In genomic region chr1:54559771-54560231, GRCh38 we compare ENCODE assay signal across 18 cellular contexts. TPM values are rescaled to one million over a fixed set of nuclear protein-coding genes. Genes with fewer than 3 reads are reported as not detected.
DNase-seq lines count a peak whose midpoint lies in the region; ATAC-seq and TF ChIP-seq lines count a peak whose summit lies in the region.
"Had no signal": no experiment of that assay in that cellular context is flagged by ENCODE, and none has a peak within 500 bp of the region (broad histone marks: within the 10 kb centered on the region; RNA-seq: fewer than 3 reads in every experiment).

No MANE protein-coding gene starts in this region.

- H3K9me3 ChIP-seq in esophagus muscularis mucosa, result peaks cover 0 to 3% (median 0%) of the 10 kb centered on the region in 4 donors
- no peaks in the 10 kb centered on the region for H3K9me3 ChIP-seq in mesenchymal stem cell (ENCODE audit: control insufficient read depth, low read length)
- H3K9me3 ChIP-seq in aorta (ENCODE audit: control insufficient read depth, low read length), result no peaks in the 10 kb centered on the region
- H3K9me3 ChIP-seq: body of pancreas, left lung had no signal

- H3K9ac ChIP-seq in mesenchymal stem cell (ENCODE audit: low read length), result no peak overlapping the region
- H3K9ac ChIP-seq: BLaER1 treated with 17β-estradiol and CSF1 and Interleukin-3, amounts not matched to agents 10 nM and 100 nM had no signal

- H2AFZ ChIP-seq in mesenchymal stem cell (ENCODE audit: low read depth, low read length), result no peak overlapping the region

- peak; percentile 8 for DNase-seq in activated naive CD8-positive, alpha-beta T cell treated with anti-CD3 and anti-CD28 coated beads, Interleukin-2, amount 10 ng/mL, durations not matched to agents 7 days and 5 days
- no peak for DNase-seq in activated naive CD8-positive, alpha-beta T cell treated with anti-CD3 and anti-CD28 coated beads for 36 hours
- DNase-seq in esophagus muscularis mucosa (ENCODE audit: extremely low spot score) (no peak), mesenchymal stem cell (no peak), aorta (no peak), 8988T (no peak), GM20000 (ENCODE audit: low spot score) (no peak), HPDE6-E6E7 (ENCODE audit: extremely low spot score) (no peak)
- DNase-seq: activated CD4-positive, alpha-beta T cell treated with anti-CD3 and anti-CD28 coated beads, Interleukin-2, amount 50 U/mL, for 4 hours; activated T-cell treated with anti-CD3 and anti-CD28 coated beads, Interleukin-2, amount 50 U/mL, for 4 hours; body of pancreas; foreskin keratinocyte; NCI-H146; T-cell had no signal

- peaks cover 5% of the 10 kb centered on the region for H3K4me1 Mint-ChIP-seq in activated naive CD8-positive, alpha-beta T cell treated with anti-CD3 and anti-CD28 coated beads, Interleukin-2, amount 10 ng/mL, durations not matched to agents 7 days and 5 days
- H3K4me1 Mint-ChIP-seq in activated naive CD8-positive, alpha-beta T cell treated with anti-CD3 and anti-CD28 coated beads for 36 hours, result peaks cover 2% of the 10 kb centered on the region

- peak overlapping the region in 1 of 2 experiments; percentile 51 for H3K14ac ChIP-seq in mesenchymal stem cell (ENCODE audit: low read length in 2 of 2)

- H3K23ac ChIP-seq in mesenchymal stem cell (ENCODE audit: low read length in 2 of 2), result no peak overlapping the region

- peak overlapping the region; percentile 61 for H4K91ac ChIP-seq in mesenchymal stem cell (ENCODE audit: low read length)

- peaks cover 8% of the 10 kb centered on the region for H3K27me3 Mint-ChIP-seq in activated naive CD8-positive, alpha-beta T cell treated with anti-CD3 and anti-CD28 coated beads, Interleukin-2, amount 10 ng/mL, durations not matched to agents 7 days and 5 days
- no peaks in the 10 kb centered on the region for H3K27me3 Mint-ChIP-seq in activated naive CD8-positive, alpha-beta T cell treated with anti-CD3 and anti-CD28 coated beads for 36 hours

- H3K18ac ChIP-seq in mesenchymal stem cell (ENCODE audit: low read depth in 1 of 2, low read length in 2 of 2), result no peak overlapping the region

- H3K27ac ChIP-seq in esophagus muscularis mucosa (replicated peaks in 1 of 4), result peak overlapping the region; percentile 32 to 84 (median 72)
- H3K27ac ChIP-seq in mesenchymal stem cell (ENCODE audit: low read length, poor library complexity, severe bottlenecking), result no peak overlapping the region
- H3K27ac ChIP-seq in aorta (ENCODE audit: low read depth in 1 of 2, low read length in 2 of 2), result no peak overlapping the region
- H3K27ac ChIP-seq: BLaER1 treated with 17β-estradiol and CSF1 and Interleukin-3, amounts not matched to agents 10 nM and 100 nM; body of pancreas; foreskin keratinocyte; left lung had no signal

- H4K8ac ChIP-seq in mesenchymal stem cell (ENCODE audit: low read length), result peak overlapping the region; percentile 76

- no peak overlapping the region for H2BK15ac ChIP-seq in mesenchymal stem cell (ENCODE audit: low read depth, poor library complexity, severe bottlenecking)

- no peak for TF ChIP-seq POLR2A in esophagus muscularis mucosa (IDR thresholded peaks at IDR 0.05; ENCODE audit: low read depth)

- peak overlapping the region in 1 of 2 experiments; percentile 71 for H3K4ac ChIP-seq in mesenchymal stem cell (ENCODE audit: low read depth in 1 of 2, low read length in 2 of 2)

- TF ChIP-seq CTCF in esophagus muscularis mucosa (IDR thresholded peaks at IDR 0.05), result no peak
- TF ChIP-seq CTCF in GM20000 (IDR thresholded peaks at IDR 0.05; ENCODE audit: extremely low read depth, missing control alignments), result no peak

- H3K36me3 Mint-ChIP-seq in activated naive CD8-positive, alpha-beta T cell treated with anti-CD3 and anti-CD28 coated beads, Interleukin-2, amount 10 ng/mL, durations not matched to agents 7 days and 5 days, result no peaks in the 10 kb centered on the region
- H3K36me3 Mint-ChIP-seq in activated naive CD8-positive, alpha-beta T cell treated with anti-CD3 and anti-CD28 coated beads for 36 hours, result no peaks in the 10 kb centered on the region
- H3K36me3 Mint-ChIP-seq: activated naive CD4-positive, alpha-beta T cell treated with anti-CD3 and anti-CD28 coated beads, Interleukin-2, amount 50 U/mL, for 24 hours; T-cell had no signal

- H3K79me1 ChIP-seq in mesenchymal stem cell (replicated peaks; ENCODE audit: low read length, poor library complexity, severe bottlenecking), result no peaks in the 10 kb centered on the region

- no peak overlapping the region for H3K27ac Mint-ChIP-seq in activated naive CD8-positive, alpha-beta T cell treated with anti-CD3 and anti-CD28 coated beads, Interleukin-2, amount 10 ng/mL, durations not matched to agents 7 days and 5 days
- no peak overlapping the region for H3K27ac Mint-ChIP-seq in activated naive CD8-positive, alpha-beta T cell treated with anti-CD3 and anti-CD28 coated beads for 36 hours
- H3K27ac Mint-ChIP-seq: activated naive CD4-positive, alpha-beta T cell treated with anti-CD3 and anti-CD28 coated beads, Interleukin-2, amount 50 U/mL, for 24 hours; T-cell had no signal

- no peak for ATAC-seq in activated naive CD8-positive, alpha-beta T cell treated with anti-CD3 and anti-CD28 coated beads, Interleukin-2, amount 10 ng/mL, durations not matched to agents 7 days and 5 days (ENCODE audit: low read depth)
- ATAC-seq in aorta (ENCODE audit: low FRiP score), result peak; percentile 44
- ATAC-seq: activated T-cell treated with anti-CD3 and anti-CD28 coated beads, Interleukin-2, amount 50 U/mL, for 4 hours; body of pancreas; left lung; T-cell had no signal

- H3K4me3 Mint-ChIP-seq in activated naive CD8-positive, alpha-beta T cell treated with anti-CD3 and anti-CD28 coated beads, Interleukin-2, amount 10 ng/mL, durations not matched to agents 7 days and 5 days, result no peak overlapping the region
- no peak overlapping the region for H3K4me3 Mint-ChIP-seq in activated naive CD8-positive, alpha-beta T cell treated with anti-CD3 and anti-CD28 coated beads for 36 hours
- H3K4me3 Mint-ChIP-seq: activated naive CD4-positive, alpha-beta T cell treated with anti-CD3 and anti-CD28 coated beads, Interleukin-2, amount 50 U/mL, for 24 hours; activated T-cell treated with anti-CD3 and anti-CD28 coated beads, Interleukin-2, amount 50 U/mL, for 4 hours; T-cell had no signal

- peak overlapping the region in 1 of 2 experiments; percentile 18 for H2BK12ac ChIP-seq in mesenchymal stem cell (ENCODE audit: low read length in 2 of 2)

- peaks cover 3% of the 10 kb centered on the region for H3K9me3 Mint-ChIP-seq in activated naive CD8-positive, alpha-beta T cell treated with anti-CD3 and anti-CD28 coated beads, Interleukin-2, amount 10 ng/mL, durations not matched to agents 7 days and 5 days
- H3K9me3 Mint-ChIP-seq in activated naive CD8-positive, alpha-beta T cell treated with anti-CD3 and anti-CD28 coated beads for 36 hours, result peaks cover 5% of the 10 kb centered on the region
- H3K9me3 Mint-ChIP-seq: activated naive CD4-positive, alpha-beta T cell treated with anti-CD3 and anti-CD28 coated beads, Interleukin-2, amount 50 U/mL, for 24 hours had no signal

- intact Hi-C loops in esophagus muscularis mucosa (cut with DNase I), result no loop called here
- intact Hi-C loops in aorta (cut with DNase I), result no loop called here

- no peaks in the 10 kb centered on the region for H3K27me3 ChIP-seq in esophagus muscularis mucosa
- H3K27me3 ChIP-seq in mesenchymal stem cell (ENCODE audit: control insufficient read depth in 1 of 2, insufficient read depth in 1 of 2, low read length in 2 of 2), result peaks cover 0 to 22% of the 10 kb centered on the region in 2 experiments
- H3K27me3 ChIP-seq in aorta (ENCODE audit: control insufficient read depth in 1 of 2, insufficient read depth in 2 of 2, low read length in 1 of 2), result no peaks in the 10 kb centered on the region
- H3K27me3 ChIP-seq: BLaER1 treated with 17β-estradiol and CSF1 and Interleukin-3, amounts not matched to agents 10 nM and 100 nM; body of pancreas; foreskin keratinocyte; left lung had no signal

- POLR2A ChIA-PET in activated naive CD8-positive, alpha-beta T cell treated with anti-CD3 and anti-CD28 coated beads, Interleukin-2, amount 10 ng/mL, durations not matched to agents 7 days and 5 days (lab: Charles Lee), result no interaction called here

- H2BK5ac ChIP-seq in mesenchymal stem cell (ENCODE audit: low read depth, low read length, poor library complexity, severe bottlenecking), result no peak overlapping the region

- no peak overlapping the region for H3K4me3 ChIP-seq in esophagus muscularis mucosa
- H3K4me3 ChIP-seq in mesenchymal stem cell (ENCODE audit: insufficient read depth in 1 of 2, low read depth in 1 of 2, low read length in 2 of 2), result no peak overlapping the region
- no peak overlapping the region for H3K4me3 ChIP-seq in aorta (ENCODE audit: low read length in 2 of 2)
- H3K4me3 ChIP-seq: BLaER1 treated with 17β-estradiol and CSF1 and Interleukin-3, amounts not matched to agents 10 nM and 100 nM; body of pancreas; left lung; smooth muscle cell had no signal

- H2AK5ac ChIP-seq in mesenchymal stem cell (ENCODE audit: low read length, severe bottlenecking), result no peak overlapping the region

- WGBS in esophagus muscularis mucosa, result 61% methylated on average over 3 of the region's 3 CpGs
- 90% methylated on average over 3 of the region's 3 CpGs for WGBS in mesenchymal stem cell
- 43 to 48% methylated on average over 3 of the region's 3 CpGs for WGBS in aorta, 2 donors

- no peak for TF ChIP-seq EP300 in esophagus muscularis mucosa (IDR thresholded peaks at IDR 0.05)

- H2BK120ac ChIP-seq in mesenchymal stem cell (ENCODE audit: low read depth, low read length), result no peak overlapping the region

- H3K36me3 ChIP-seq in esophagus muscularis mucosa (no peaks in the 10 kb centered on the region), mesenchymal stem cell (ENCODE audit: control insufficient read depth in 1 of 2, insufficient read depth in 2 of 2, low read depth in 1 of 2, low read length in 2 of 2) (no peaks in the 10 kb centered on the region), aorta (ENCODE audit: control insufficient read depth in 1 of 2, insufficient read depth in 2 of 2, low read length in 1 of 2) (no peaks in the 10 kb centered on the region)
- H3K36me3 ChIP-seq: left lung had no signal

- no peak overlapping the region for H3K4me2 ChIP-seq in mesenchymal stem cell (ENCODE audit: low read length, poor library complexity, severe bottlenecking)
- H3K4me2 ChIP-seq: smooth muscle cell had no signal

- H3K4me1 ChIP-seq in esophagus muscularis mucosa, result peaks cover 29 to 38% (median 36%) of the 10 kb centered on the region in 4 donors
- H3K4me1 ChIP-seq in mesenchymal stem cell (ENCODE audit: control insufficient read depth, insufficient read depth, low read depth, low read length), result no peaks in the 10 kb centered on the region
- peaks cover 0 to 5% of the 10 kb centered on the region in 2 donors for H3K4me1 ChIP-seq in aorta (ENCODE audit: control insufficient read depth in 1 of 2, insufficient read depth in 2 of 2, low read length in 2 of 2)
- H3K4me1 ChIP-seq: foreskin keratinocyte had no signal

RNA-seq across cellular contexts. Expression of gene ACOT11, which starts 11.8 kb away (rescaled TPM):
- total RNA-seq in activated naive CD8-positive, alpha-beta T cell treated with anti-CD3 and anti-CD28 coated beads, Interleukin-2, amount 10 ng/mL, durations not matched to agents 7 days and 5 days, result 1 to 10 TPM; 1.0 to 1.2 TPM
- total RNA-seq in activated naive CD8-positive, alpha-beta T cell treated with anti-CD3 and anti-CD28 coated beads for 36 hours, result 1 to 10 TPM; 1.0 to 1.3 TPM
- total RNA-seq in esophagus muscularis mucosa, result 10 to 100 TPM in 2 of 4 donors, 1 to 10 TPM in 2; 6.9 to 19.1 (median 13.4) TPM
- polyA plus RNA-seq in mesenchymal stem cell (2013, experiment 1 of 2), result 0.83 TPM
- polyA plus RNA-seq in mesenchymal stem cell (2013, experiment 2 of 2), result 0.88 TPM
- 10 to 100 TPM; 17.5 to 20.9 TPM for total RNA-seq in aorta
- 1 to 10 TPM; 6.4 to 7.3 TPM for polyA plus RNA-seq in aorta

Comparison
In these comparisons a context has a peak if more than half of its experiments do, and no peak if none do; other contexts are left out.
1. H3K27ac ChIP-seq: peak in esophagus muscularis mucosa (4 of 4); none in mesenchymal stem cell (single experiment) and aorta (0 of 2).